Comparison of ENCODE assay signal across 34 cellular contexts in the genomic region with DNA sequence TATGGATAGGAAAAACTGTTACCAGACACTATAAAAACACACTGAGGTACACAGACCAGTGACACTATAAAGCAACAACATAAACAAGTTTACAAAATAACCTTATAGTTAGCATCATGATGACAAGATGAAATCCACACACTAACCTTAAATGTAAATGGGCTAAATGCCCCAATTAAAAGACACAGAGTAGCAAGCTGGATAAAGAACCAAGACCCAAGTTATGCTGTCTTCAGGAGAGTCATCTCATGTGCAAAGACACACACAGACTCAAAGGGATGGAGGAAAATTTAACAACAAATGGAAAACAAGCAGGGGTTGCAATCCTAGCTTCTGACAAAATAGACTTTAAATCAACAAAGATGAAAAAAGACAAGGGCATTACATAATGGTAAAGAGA.
"Had no signal": no experiment of that assay in that cellular context is flagged by ENCODE, and none has a peak within 500 bp of the region (broad histone marks: within the 10 kb centered on the region; RNA-seq: fewer than 3 reads in every experiment).

No MANE protein-coding gene starts in this region.

- DNase-seq: Karpas-422, Kasumi-1, MG63, MM.1S, MV-4-11, NCI-H1048, NCI-H1092, NCI-H1092 treated with DMSO at 0.1 percent for 48 hours, NCI-H1105, NCI-H1105 treated with DMSO at 0.1 percent for 48 hours, NCI-H1417, NCI-H1417 treated with DMSO at 0.1 percent for 48 hours, NCI-H1436, NCI-H1436 treated with DMSO at 0.1 percent for 48 hours, NCI-H146, NCI-H1694, NCI-H1694 treated with DMSO at 0.1 percent for 48 hours, NCI-H187, NCI-H187 treated with DMSO at 0.1 percent for 48 hours, NCI-H1930, NCI-H2029, NCI-H2029 treated with DMSO at 0.1 percent for 48 hours, NCI-H2081, NCI-H2081 treated with DMSO at 0.1 percent for 48 hours, NCI-H2107, NCI-H2171, NCI-H2171 treated with DMSO at 0.1 percent for 48 hours, NCI-H2227 treated with DMSO at 0.1 percent for 48 hours, NCI-H226, NCI-H345, NCI-H446, NCI-H446 treated with DMSO at 0.1 percent for 48 hours, NCI-H510A, NCI-H510A treated with DMSO at 0.1 percent for 48 hours had no signal

- H3K4me3 ChIP-seq: MG63 had no signal

- H3K27me3 ChIP-seq: MG63 had no signal

- H3K36me3 ChIP-seq: MG63 had no signal
